ENCODE assay signal across 14 cellular contexts in the genomic region with DNA sequence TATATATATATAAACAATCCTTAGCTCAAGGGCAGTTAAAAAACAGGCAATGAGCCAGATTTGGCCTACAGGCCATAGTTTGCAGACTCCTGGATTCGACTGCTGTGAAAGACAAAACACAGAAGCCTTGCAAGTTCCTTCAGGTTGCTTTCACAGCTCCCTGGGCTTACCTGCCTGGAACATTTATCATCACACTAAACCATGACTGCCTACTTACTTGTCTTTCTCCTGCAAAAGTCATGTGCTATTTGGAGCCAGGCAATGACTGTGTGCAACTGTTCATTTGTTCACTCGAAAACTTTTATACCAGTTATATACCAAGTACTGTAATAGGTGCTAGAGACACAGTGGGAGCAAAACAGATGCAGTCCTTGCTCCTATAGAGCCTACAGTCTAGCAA. TPM values are rescaled to one million over a fixed set of nuclear protein-coding genes. Genes with fewer than 3 reads are reported as not detected.
DNase-seq lines count a peak whose midpoint lies in the region; ATAC-seq, FAIRE-seq and TF ChIP-seq lines count a peak whose summit lies in the region.
"Had no signal": no experiment of that assay in that cellular context is flagged by ENCODE, and none has a peak within 500 bp of the region (broad histone marks: within the 10 kb centered on the region; RNA-seq: fewer than 3 reads in every experiment).

No MANE protein-coding gene starts in this region.

- no peaks in the 10 kb centered on the region for H3K27me3 Mint-ChIP-seq in activated CD4-positive, alpha-beta T cell treated with anti-CD3 and anti-CD28 coated beads, Interleukin-2, amount 10 ng/mL, durations not matched to agents 7 days and 5 days

- WGBS in K562 (ENCODE audit: insufficient coverage, low coverage, missing lambda C conversion rate) = 60% methylated on average over 2 of the region's 2 CpGs
- 83 to 85% methylated on average over 2 of the region's 2 CpGs for WGBS in sigmoid colon, 2 donors

- no TSS peak for BruUV-seq in K562 (replicated peaks; lab: Mats Ljungman, UMichigan)

- H3K4me3 ChIP-seq in OCI-LY3 (ENCODE audit: low read length) = peak overlapping the region; percentile 36
- no peak overlapping the region for H3K4me3 ChIP-seq in K562
- H3K4me3 ChIP-seq in sigmoid colon = no peak overlapping the region
- H3K4me3 ChIP-seq: cardiac muscle cell, gastrocnemius medialis had no signal

- peaks cover 14% of the 10 kb centered on the region for H3K9me3 Mint-ChIP-seq in activated CD4-positive, alpha-beta T cell treated with anti-CD3 and anti-CD28 coated beads, Interleukin-2, amount 10 ng/mL, durations not matched to agents 7 days and 5 days
- H3K9me3 Mint-ChIP-seq: endodermal cell had no signal

- H3K27me3 ChIP-seq in OCI-LY3 (ENCODE audit: low read depth, low read length) = no peaks in the 10 kb centered on the region
- no peaks in the 10 kb centered on the region for H3K27me3 ChIP-seq in K562 (ENCODE audit: control insufficient read depth in 2 of 2, insufficient read depth in 2 of 2, low read length in 2 of 2)
- H3K27me3 ChIP-seq in sigmoid colon = no peaks in the 10 kb centered on the region
- H3K27me3 ChIP-seq: cardiac muscle cell, gastrocnemius medialis had no signal

- no peak for ATAC-seq in K562
- ATAC-seq in HG03025 (IDR thresholded peaks at IDR 0.05; ENCODE audit: low FRiP score, unreplicated experiment) = no peak
- no peak for ATAC-seq in GM19455 (IDR thresholded peaks at IDR 0.05; ENCODE audit: unreplicated experiment)
- ATAC-seq: gastrocnemius medialis had no signal

- peak overlapping the region; percentile 89 for H3K27ac Mint-ChIP-seq in activated CD4-positive, alpha-beta T cell treated with anti-CD3 and anti-CD28 coated beads, Interleukin-2, amount 10 ng/mL, durations not matched to agents 7 days and 5 days
- H3K27ac Mint-ChIP-seq: endodermal cell had no signal

- no peak for TF ChIP-seq POLR2A in K562 (conservative IDR thresholded peaks at IDR 0.05)
- TF ChIP-seq POLR2A in sigmoid colon (IDR thresholded peaks at IDR 0.05) = no peak

- TF ChIP-seq RAD21 in K562 (CRISPR knock-in tag; conservative IDR thresholded peaks at IDR 0.05 in 1 of 2, IDR thresholded peaks at IDR 0.05 in 1 of 2) = no peak

- H3K9me3 ChIP-seq in OCI-LY3 (ENCODE audit: insufficient read depth, low read length) (no peaks in the 10 kb centered on the region), K562 (replicated peaks; ENCODE audit: control insufficient read depth, insufficient read depth, low read depth, low read length) (no peaks in the 10 kb centered on the region), sigmoid colon (no peaks in the 10 kb centered on the region)
- H3K9me3 ChIP-seq: gastrocnemius medialis had no signal

- peak overlapping the region; percentile 50 for H3K4me2 ChIP-seq in OCI-LY3 (ENCODE audit: low read length)
- H3K4me2 ChIP-seq in K562 (ENCODE audit: insufficient read depth, low read length) = no peak overlapping the region

- in situ Hi-C loops in K562 (cut with MboI) = no loop called here

- H2AFZ ChIP-seq in OCI-LY3 (ENCODE audit: low read depth, low read length) (0 out of 2 replicates have a peak overlapping the region, but pooled peaks have one; percentile 79), K562 (ENCODE audit: low read depth, low read length) (peak overlapping the region; percentile 71)

- peak overlapping the region; percentile 50 for H3K4me3 Mint-ChIP-seq in activated CD4-positive, alpha-beta T cell treated with anti-CD3 and anti-CD28 coated beads, Interleukin-2, amount 10 ng/mL, durations not matched to agents 7 days and 5 days
- H3K4me3 Mint-ChIP-seq: endodermal cell had no signal

- peaks cover 62% of the 10 kb centered on the region for H3K4me1 Mint-ChIP-seq in activated CD4-positive, alpha-beta T cell treated with anti-CD3 and anti-CD28 coated beads, Interleukin-2, amount 10 ng/mL, durations not matched to agents 7 days and 5 days

- no peaks in the 10 kb centered on the region for H3K36me3 ChIP-seq in OCI-LY3 (replicated peaks; ENCODE audit: low read depth, low read length)
- no peaks in the 10 kb centered on the region for H3K36me3 ChIP-seq in K562 (ENCODE audit: control insufficient read depth, insufficient read depth, low read length)
- H3K36me3 ChIP-seq in sigmoid colon = no peaks in the 10 kb centered on the region
- H3K36me3 ChIP-seq: cardiac muscle cell, gastrocnemius medialis had no signal

- H4K20me1 ChIP-seq in OCI-LY3 (ENCODE audit: insufficient read depth, low read length) (no peaks in the 10 kb centered on the region), K562 (replicated peaks; ENCODE audit: control insufficient read depth, insufficient read depth, low read length) (no peaks in the 10 kb centered on the region; the same call in 1 of the 2 replicates)

- CTCF ChIA-PET in activated CD4-positive, alpha-beta T cell treated with anti-CD3 and anti-CD28 coated beads, Interleukin-2, amount 10 ng/mL, durations not matched to agents 7 days and 5 days (lab: Charles Lee) = interaction anchor here (0.6 to 2.9 kb wide), 9 partner anchors 10 to 819 kb away, joined by 3 to 7 read pairs (median 3); no protein-coding TSS in a partner anchor
- CTCF ChIA-PET in K562 (lab: Yijun Ruan, JAX; ENCODE audit: low intra/inter-chr PET ratio) = no interaction called here

- H3K79me2 ChIP-seq in OCI-LY3 (ENCODE audit: low read length) (peaks cover 22% of the 10 kb centered on the region), K562 (ENCODE audit: control insufficient read depth, insufficient read depth, low read length) (peaks cover 18% of the 10 kb centered on the region)

- intact Hi-C loops in K562 (cut with micrococcal nuclease) = no loop called here
- intact Hi-C loops in sigmoid colon (cut with DNase I) = loop anchor here (5.0 to 10.0 kb wide), 4 partner anchors 135 to 445 kb away; no protein-coding TSS in a partner anchor

- no peak for DNase-seq in activated CD4-positive, alpha-beta T cell treated with anti-CD3 and anti-CD28 coated beads, Interleukin-2, amount 10 ng/mL, durations not matched to agents 7 days and 5 days
- no peak for DNase-seq in activated CD4-positive, alpha-beta T cell treated with anti-CD3 and anti-CD28 coated beads for 4 hours
- DNase-seq in K562 (ENCODE audit: extremely low read depth in 1 of 4, low spot score in 3 of 4) (no peak), sigmoid colon (no peak), SHP77 (lab: John Stamatoyannopoulos, UW) (no peak)
- DNase-seq: activated CD4-positive, alpha-beta T cell treated with anti-CD3 and anti-CD28 coated beads, Interleukin-2, amount 50 U/mL, for 1 hour; endodermal cell; gastrocnemius medialis; NCI-H1436; NCI-H345 had no signal

- peaks cover 22% of the 10 kb centered on the region for H3K4me1 ChIP-seq in OCI-LY3 (ENCODE audit: low read length)
- H3K4me1 ChIP-seq in K562 (replicated peaks in 1 of 2; ENCODE audit: control insufficient read depth in 2 of 2, insufficient read depth in 2 of 2, low read length in 2 of 2) = peaks cover 8% of the 10 kb centered on the region in 2 experiments; a peak in 3 of 5 replicates
- peaks cover 0 to 53% (median 34%) of the 10 kb centered on the region in 4 donors for H3K4me1 ChIP-seq in sigmoid colon

- H3K27ac ChIP-seq in OCI-LY3 (ENCODE audit: low read length) = peak overlapping the region; percentile 69
- H3K27ac ChIP-seq in K562 (ENCODE audit: extremely low read depth, low read depth, low read length) = peak overlapping the region; percentile 4; the same call in 1 of the 3 replicates
- peak overlapping the region; percentile 14 to 98 (median 85) for H3K27ac ChIP-seq in sigmoid colon

- TF ChIP-seq CTCF in OCI-LY3 (IDR thresholded peaks at IDR 0.05; ENCODE audit: low read depth, low read length) (no peak), K562 (IDR thresholded peaks at IDR 0.05 in 2 of 3, conservative IDR thresholded peaks at IDR 0.05 in 1 of 3; ENCODE audit: insufficient read depth in 2 of 3, low read depth in 1 of 3, low read length in 3 of 3) (no peak), sigmoid colon (IDR thresholded peaks at IDR 0.05) (no peak)

- FAIRE-seq in K562 (lab: Jason Lieb, UNC) = no peak

- POLR2A ChIA-PET in activated CD4-positive, alpha-beta T cell treated with anti-CD3 and anti-CD28 coated beads, Interleukin-2, amount 10 ng/mL, durations not matched to agents 7 days and 5 days (lab: Charles Lee) = interaction anchor here (1.0 to 3.2 kb wide), 2 partner anchors 16 to 52 kb away, joined by 5 to 30 read pairs; a partner anchor contains a TSS
- POLR2A ChIA-PET in K562 (lab: Yijun Ruan, JAX) = interaction anchor here (2.5 kb wide), 1 partner anchor 52 kb away, joined by 13 read pairs; a partner anchor contains a TSS

- H3K9ac ChIP-seq in OCI-LY3 (ENCODE audit: low read length) (peak overlapping the region; percentile 8; the same call in 1 of the 2 replicates), K562 (ENCODE audit: insufficient read depth in 1 of 2, low read depth in 2 of 2, low read length in 2 of 2) (no peak overlapping the region)

- TF ChIP-seq EP300 in K562 (IDR thresholded peaks at IDR 0.05; ENCODE audit: low read length) (no peak), sigmoid colon (IDR thresholded peaks at IDR 0.05) (no peak)

- H3K9me1 ChIP-seq in K562 (ENCODE audit: control insufficient read depth, insufficient read depth, low read length) = no peaks in the 10 kb centered on the region

- H3K36me3 Mint-ChIP-seq in activated CD4-positive, alpha-beta T cell treated with anti-CD3 and anti-CD28 coated beads, Interleukin-2, amount 10 ng/mL, durations not matched to agents 7 days and 5 days (ENCODE audit: low read depth) = peaks cover 44% of the 10 kb centered on the region

RNA-seq across cellular contexts. Expression of a gene that starts 2.2 kb away (rescaled TPM):
- 10 to 100 TPM; 42.1 to 44.8 TPM for total RNA-seq in activated CD4-positive, alpha-beta T cell treated with anti-CD3 and anti-CD28 coated beads, Interleukin-2, amount 10 ng/mL, durations not matched to agents 7 days and 5 days
- total RNA-seq in K562 (2011; cell fraction: chromatin; rRNA removed; ENCODE audit: low replicate concordance) = 8.5 and 22.6 TPM in 2 replicates
- 2.7 and 3.9 TPM in 2 replicates for total RNA-seq in K562 (2011; cell fraction: nucleolus; rRNA removed)
- 5.1 TPM in 2 replicates for total RNA-seq in K562 (2011; cell fraction: nucleoplasm; rRNA removed)
- total RNA-seq in K562 (2014; rRNA removed) (4.9 and 5.1 TPM in 2 replicates), K562 (2014; rRNA removed; fragmentation: Illumina TruSeq; extraction: Trizol) (3.9 and 5.0 TPM in 2 replicates), K562 (2015; rRNA removed; fragmentation: Illumina TruSeq; extraction: Trizol) (4.4 and 5.5 TPM in 2 replicates), K562 (2021) (6.4 and 7.7 TPM in 2 replicates), sigmoid colon (10 to 100 TPM; 18.2 to 36.4 (median 25.9) TPM)
- polyA plus RNA-seq in K562 (2011; rRNA removed) (3.5 and 4.9 TPM in 2 replicates), K562 (2014; fragmentation: Illumina TruSeq; extraction: Trizol) (3.5 and 3.9 TPM in 2 replicates), K562 (2014; fragmentation: Nextera tagmentation; extraction: Ambion mirVana) (under 1 TPM; 0.88 to 0.96 TPM), K562 (2014; rRNA removed) (4.5 and 4.7 TPM in 2 replicates), sigmoid colon (1 to 10 TPM; 3.6 to 7.3 (median 6.2) TPM)
- 0.76 and 1.5 TPM in 2 replicates for polyA plus RNA-seq in K562 (2011; cell fraction: cytosol; rRNA removed)
- polyA plus RNA-seq in K562 (2011; cell fraction: nucleus; rRNA removed) = 5.3 and 6.0 TPM in 2 replicates
- 2.6 and 5.2 TPM in 2 replicates for polyA plus RNA-seq in K562 (2012)
- 7.4 and 10.9 TPM in 2 replicates for polyA minus RNA-seq in K562 (2011; rRNA and poly(A)+ RNA removed)
- polyA minus RNA-seq in K562 (2011; cell fraction: cytosol; rRNA and poly(A)+ RNA removed) = 0.91 and 2.2 TPM in 2 replicates
- 5.0 and 11.0 TPM in 2 replicates for polyA minus RNA-seq in K562 (2011; cell fraction: nucleus; rRNA and poly(A)+ RNA removed)

RNA-seq across cellular contexts. Expression of a gene that starts 51.3 kb away (rescaled TPM):
- total RNA-seq in activated CD4-positive, alpha-beta T cell treated with anti-CD3 and anti-CD28 coated beads, Interleukin-2, amount 10 ng/mL, durations not matched to agents 7 days and 5 days = 100 to 1,000 TPM; 109 to 110 TPM
- total RNA-seq in K562 (2011; cell fraction: chromatin; rRNA removed; ENCODE audit: low replicate concordance) = 124 and 216 TPM in 2 replicates
- 84.2 and 90.7 TPM in 2 replicates for total RNA-seq in K562 (2011; cell fraction: nucleolus; rRNA removed)
- 89.5 and 97.5 TPM in 2 replicates for total RNA-seq in K562 (2011; cell fraction: nucleoplasm; rRNA removed)
- total RNA-seq in K562 (2014; rRNA removed) = 22.0 and 26.3 TPM in 2 replicates
- total RNA-seq in K562 (2014; rRNA removed; fragmentation: Illumina TruSeq; extraction: Trizol) = 20.3 and 20.8 TPM in 2 replicates
- 23.7 and 27.1 TPM in 2 replicates for total RNA-seq in K562 (2015; rRNA removed; fragmentation: Illumina TruSeq; extraction: Trizol)
- 22.7 and 24.8 TPM in 2 replicates for total RNA-seq in K562 (2021)
- polyA plus RNA-seq in K562 (2011; rRNA removed) = 21.0 and 26.1 TPM in 2 replicates
- polyA plus RNA-seq in K562 (2011; cell fraction: cytosol; rRNA removed) = 17.5 and 21.4 TPM in 2 replicates
- 87.1 and 102 TPM in 2 replicates for polyA plus RNA-seq in K562 (2011; cell fraction: nucleus; rRNA removed)
- polyA plus RNA-seq in K562 (2012) = 20.8 and 28.9 TPM in 2 replicates
- 28.4 and 33.4 TPM in 2 replicates for polyA plus RNA-seq in K562 (2014; fragmentation: Illumina TruSeq; extraction: Trizol)
- 10 to 100 TPM in 1 of 2 experiments, 1 to 10 TPM in 1; 9.9 to 14.1 TPM for polyA plus RNA-seq in K562 (2014; fragmentation: Nextera tagmentation; extraction: Ambion mirVana)
- polyA plus RNA-seq in K562 (2014; rRNA removed) = 19.9 and 20.6 TPM in 2 replicates
- polyA minus RNA-seq in K562 (2011; rRNA and poly(A)+ RNA removed) = 36.9 and 45.4 TPM in 2 replicates
- polyA minus RNA-seq in K562 (2011; cell fraction: cytosol; rRNA and poly(A)+ RNA removed) = 13.7 and 15.5 TPM in 2 replicates
- 40.1 and 53.6 TPM in 2 replicates for polyA minus RNA-seq in K562 (2011; cell fraction: nucleus; rRNA and poly(A)+ RNA removed)
- 10 to 100 TPM; 44.4 to 99.4 (median 68.0) TPM for total RNA-seq in sigmoid colon
- polyA plus RNA-seq in sigmoid colon = 10 to 100 TPM; 14.4 to 49.8 (median 16.2) TPM

Comparison
In these comparisons a context has a peak if more than half of its experiments do, and no peak if none do; other contexts are left out.
1. H3K27ac ChIP-seq: peak in every context shown above with its lines; median percentile 85 in sigmoid colon; 69 in OCI-LY3; 4 in K562.